16 cellular contexts compared by ENCODE assay signal in the genomic region with DNA sequence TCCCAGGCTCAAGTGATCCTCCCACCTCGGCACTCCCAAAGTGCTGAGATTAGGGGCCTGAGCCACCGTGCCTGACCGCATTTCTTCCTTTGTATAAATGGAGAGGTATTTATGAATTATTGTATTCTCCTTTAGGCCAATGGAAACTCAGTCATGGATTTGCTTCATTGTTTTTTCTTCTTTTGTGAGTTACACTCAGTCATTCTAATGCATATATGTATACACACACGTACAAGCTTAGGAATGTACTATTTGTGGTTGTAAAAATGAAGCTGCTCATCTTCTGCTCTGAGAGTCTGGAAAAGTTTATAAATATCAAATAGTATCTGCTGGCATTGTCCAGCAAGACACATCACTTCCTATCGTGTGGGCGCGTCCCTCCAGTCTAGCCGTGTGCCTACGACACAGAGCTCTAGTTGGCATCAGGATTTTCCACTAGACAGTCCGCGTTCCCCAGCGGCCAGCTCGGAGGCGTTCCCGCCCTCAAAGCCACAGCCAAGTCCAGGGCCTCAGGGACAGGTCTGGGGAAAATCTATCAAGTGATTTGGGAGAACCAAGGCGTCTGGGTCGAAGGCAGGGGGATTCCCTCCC.
DNase-seq lines count a peak whose midpoint lies in the region; ATAC-seq and TF ChIP-seq lines count a peak whose summit lies in the region.
"Had no signal": no experiment of that assay in that cellular context is flagged by ENCODE, and none has a peak within 500 bp of the region (broad histone marks: within the 10 kb centered on the region; RNA-seq: fewer than 3 reads in every experiment).

No MANE protein-coding gene starts in this region.

- TF ChIP-seq CTCF in AG04449 (IDR thresholded peaks at IDR 0.05; ENCODE audit: insufficient read depth, low read length, missing control alignments) (no peak), HFFc6 (IDR thresholded peaks at IDR 0.05) (no peak), glutamatergic neuron (IDR thresholded peaks at IDR 0.05; ENCODE audit: partially characterized antibody, unreplicated experiment) (no peak)

- H3K4me1 Mint-ChIP-seq in HFFc6 (ENCODE audit: low read depth) (peaks cover 36% of the 10 kb centered on the region), glutamatergic neuron (ENCODE audit: low read depth, unreplicated experiment) (peaks cover 4% of the 10 kb centered on the region)
- H3K4me1 Mint-ChIP-seq: activated naive CD8-positive, alpha-beta T cell treated with anti-CD3 and anti-CD28 coated beads, Interleukin-2, amount 10 ng/mL, durations not matched to agents 7 days and 5 days had no signal

- peaks cover 19% of the 10 kb centered on the region for H3K36me3 Mint-ChIP-seq in HFFc6 (ENCODE audit: low read depth)
- H3K36me3 Mint-ChIP-seq in glutamatergic neuron (ENCODE audit: unreplicated experiment): peaks cover 10% of the 10 kb centered on the region
- H3K36me3 Mint-ChIP-seq: activated naive CD8-positive, alpha-beta T cell treated with anti-CD3 and anti-CD28 coated beads, Interleukin-2, amount 10 ng/mL, durations not matched to agents 7 days and 5 days; WTC11 had no signal

- CTCF ChIA-PET in AG04449 (lab: Yijun Ruan, JAX): interaction anchor here (1.0 to 10.1 kb wide), 8 partner anchors 9 to 533 kb away, joined by 3 to 161 read pairs (median 11); a partner anchor contains a TSS

- DNase-seq in AG04449 (ENCODE audit: low read depth, low spot score): peak; percentile 92
- DNase-seq in HFFc6: peak; percentile 84
- peak; percentile 71 for DNase-seq in astrocyte of the hippocampus (ENCODE audit: low read depth, low spot score)
- peak; percentile 33 for DNase-seq in glomerular visceral epithelial cell (ENCODE audit: extremely low spot score)
- DNase-seq in glutamatergic neuron: no peak
- no peak for DNase-seq in activated T-cell treated with anti-CD3 and anti-CD28 coated beads, Interleukin-2, amount 50 U/mL, for 48 hours
- no peak for DNase-seq in activated CD4-positive, CD25-positive, alpha-beta regulatory T cell treated with anti-CD3 and anti-CD28 coated beads, Interleukin-2, amount 50 U/mL, for 72 hours
- DNase-seq: activated naive CD8-positive, alpha-beta T cell treated with anti-CD3 and anti-CD28 coated beads, Interleukin-2, amount 10 ng/mL, durations not matched to agents 7 days and 5 days; head of caudate nucleus; NK-92 treated with Interleukin-12 subunit alpha and Interleukin-12 subunit beta, amount 100 ng/mL, for 24 hours; thyroid gland had no signal

- H3K4me3 ChIP-seq in AG04449 (ENCODE audit: low read depth, low read length): no peak overlapping the region
- H3K4me3 ChIP-seq: A549, SK-N-MC, thyroid gland had no signal

- ATAC-seq in GM18498 (IDR thresholded peaks at IDR 0.05; ENCODE audit: unreplicated experiment): no peak
- ATAC-seq: left lobe of liver, WTC11 had no signal

- no peaks in the 10 kb centered on the region; the same call in 1 of the 2 replicates for H3K27me3 Mint-ChIP-seq in HFFc6 (ENCODE audit: insufficient read depth)
- H3K27me3 Mint-ChIP-seq in glutamatergic neuron (ENCODE audit: unreplicated experiment): peaks cover 4% of the 10 kb centered on the region
- H3K27me3 Mint-ChIP-seq: activated naive CD8-positive, alpha-beta T cell treated with anti-CD3 and anti-CD28 coated beads, Interleukin-2, amount 10 ng/mL, durations not matched to agents 7 days and 5 days had no signal

- H3K4me3 Mint-ChIP-seq in HFFc6 (peak overlapping the region; percentile 71), glutamatergic neuron (ENCODE audit: unreplicated experiment) (no peak overlapping the region)
- H3K4me3 Mint-ChIP-seq: activated naive CD8-positive, alpha-beta T cell treated with anti-CD3 and anti-CD28 coated beads, Interleukin-2, amount 10 ng/mL, durations not matched to agents 7 days and 5 days; WTC11 had no signal

- H3K27ac Mint-ChIP-seq in HFFc6 (peak overlapping the region; percentile 94), glutamatergic neuron (ENCODE audit: unreplicated experiment) (no peak overlapping the region)
- H3K27ac Mint-ChIP-seq: activated naive CD8-positive, alpha-beta T cell treated with anti-CD3 and anti-CD28 coated beads, Interleukin-2, amount 10 ng/mL, durations not matched to agents 7 days and 5 days; WTC11 had no signal

- H3K9me3 Mint-ChIP-seq in HFFc6 (peaks cover 20% of the 10 kb centered on the region), glutamatergic neuron (ENCODE audit: unreplicated experiment) (no peaks in the 10 kb centered on the region)
- H3K9me3 Mint-ChIP-seq: activated naive CD8-positive, alpha-beta T cell treated with anti-CD3 and anti-CD28 coated beads, Interleukin-2, amount 10 ng/mL, durations not matched to agents 7 days and 5 days had no signal

- POLR2A ChIA-PET in AG04449 (lab: Yijun Ruan, JAX): interaction anchor here (0.6 to 1.2 kb wide), 9 partner anchors 8 to 347 kb away, joined by 3 to 8 read pairs (median 3); no protein-coding TSS in a partner anchor

Comparison
In these comparisons a context has a peak if more than half of its experiments do, and no peak if none do; other contexts are left out.
1. DNase-seq: peak in AG04449 (single experiment), HFFc6 (single experiment), astrocyte of the hippocampus (single experiment) and glomerular visceral epithelial cell (single experiment); none in glutamatergic neuron (single experiment), activated T-cell treated with anti-CD3 and anti-CD28 coated beads, Interleukin-2, amount 50 U/mL, for 48 hours (0 of 2) and activated CD4-positive, CD25-positive, alpha-beta regulatory T cell treated with anti-CD3 and anti-CD28 coated beads, Interleukin-2, amount 50 U/mL, for 72 hours (single experiment).